1 cellular context compared by ENCODE assay signal in the genomic region with DNA sequence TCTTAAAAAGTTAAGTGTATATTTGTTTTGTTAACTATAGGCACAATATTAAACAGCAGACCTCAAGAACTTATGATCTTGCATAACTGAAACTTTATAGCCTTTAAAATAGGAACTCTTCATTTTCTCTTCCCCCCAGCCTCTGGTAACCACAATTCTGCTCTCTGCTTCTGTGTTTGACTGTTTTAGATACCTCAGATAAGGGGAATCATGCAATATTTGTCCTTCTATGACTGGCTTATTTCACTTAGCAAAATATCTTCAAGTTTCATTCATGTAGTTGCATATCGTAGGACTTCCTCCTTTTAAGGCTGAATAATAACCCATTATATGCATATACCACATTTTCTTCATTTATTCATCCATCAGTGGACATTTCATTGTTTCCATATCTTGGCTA.
TF ChIP-seq lines count a peak whose summit lies in the region.

No MANE protein-coding gene starts in this region.

TF ChIP-seq in GM12878, 131 proteins besides CTCF, POLR2A, EP300 and RAD21 (continued from another document and continues in another):
- TF ChIP-seq, protein P1, sequence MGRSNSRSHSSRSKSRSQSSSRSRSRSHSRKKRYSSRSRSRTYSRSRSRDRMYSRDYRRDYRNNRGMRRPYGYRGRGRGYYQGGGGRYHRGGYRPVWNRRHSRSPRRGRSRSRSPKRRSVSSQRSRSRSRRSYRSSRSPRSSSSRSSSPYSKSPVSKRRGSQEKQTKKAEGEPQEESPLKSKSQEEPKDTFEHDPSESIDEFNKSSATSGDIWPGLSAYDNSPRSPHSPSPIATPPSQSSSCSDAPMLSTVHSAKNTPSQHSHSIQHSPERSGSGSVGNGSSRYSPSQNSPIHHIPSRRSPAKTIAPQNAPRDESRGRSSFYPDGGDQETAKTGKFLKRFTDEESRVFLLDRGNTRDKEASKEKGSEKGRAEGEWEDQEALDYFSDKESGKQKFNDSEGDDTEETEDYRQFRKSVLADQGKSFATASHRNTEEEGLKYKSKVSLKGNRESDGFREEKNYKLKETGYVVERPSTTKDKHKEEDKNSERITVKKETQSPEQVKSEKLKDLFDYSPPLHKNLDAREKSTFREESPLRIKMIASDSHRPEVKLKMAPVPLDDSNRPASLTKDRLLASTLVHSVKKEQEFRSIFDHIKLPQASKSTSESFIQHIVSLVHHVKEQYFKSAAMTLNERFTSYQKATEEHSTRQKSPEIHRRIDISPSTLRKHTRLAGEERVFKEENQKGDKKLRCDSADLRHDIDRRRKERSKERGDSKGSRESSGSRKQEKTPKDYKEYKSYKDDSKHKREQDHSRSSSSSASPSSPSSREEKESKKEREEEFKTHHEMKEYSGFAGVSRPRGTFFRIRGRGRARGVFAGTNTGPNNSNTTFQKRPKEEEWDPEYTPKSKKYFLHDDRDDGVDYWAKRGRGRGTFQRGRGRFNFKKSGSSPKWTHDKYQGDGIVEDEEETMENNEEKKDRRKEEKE (IDR thresholded peaks at IDR 0.05) = no peak
- peak; percentile 72 for TF ChIP-seq BCL11A (IDR thresholded peaks at IDR 0.05; ENCODE audit: low read depth, low read length)
- no peak for TF ChIP-seq TARDBP (IDR thresholded peaks at IDR 0.05; ENCODE audit: borderline replicate concordance)
- TF ChIP-seq ZNF24 (IDR thresholded peaks at IDR 0.05) = 0 out of 2 replicates have a peak, but pooled peaks have one; percentile 19
- TF ChIP-seq JUNB (IDR thresholded peaks at IDR 0.05) = peak; percentile 73
- TF ChIP-seq NFIC (IDR thresholded peaks at IDR 0.05; ENCODE audit: low read depth, low read length) = peak; percentile 71
- TF ChIP-seq IKZF1 (conservative IDR thresholded peaks at IDR 0.05) = no peak
- TF ChIP-seq MYB (IDR thresholded peaks at IDR 0.05; ENCODE audit: borderline replicate concordance, low read depth, low read length) = no peak
- no peak; the same call in 1 of the 2 replicates for TF ChIP-seq NR2F1 (conservative IDR thresholded peaks at IDR 0.05)
- no peak for TF ChIP-seq RFX5 (IDR thresholded peaks at IDR 0.05; ENCODE audit: low read depth, low read length)
- no peak for TF ChIP-seq SP1 (IDR thresholded peaks at IDR 0.05; ENCODE audit: low read depth, low read length)
- TF ChIP-seq, protein P2, sequence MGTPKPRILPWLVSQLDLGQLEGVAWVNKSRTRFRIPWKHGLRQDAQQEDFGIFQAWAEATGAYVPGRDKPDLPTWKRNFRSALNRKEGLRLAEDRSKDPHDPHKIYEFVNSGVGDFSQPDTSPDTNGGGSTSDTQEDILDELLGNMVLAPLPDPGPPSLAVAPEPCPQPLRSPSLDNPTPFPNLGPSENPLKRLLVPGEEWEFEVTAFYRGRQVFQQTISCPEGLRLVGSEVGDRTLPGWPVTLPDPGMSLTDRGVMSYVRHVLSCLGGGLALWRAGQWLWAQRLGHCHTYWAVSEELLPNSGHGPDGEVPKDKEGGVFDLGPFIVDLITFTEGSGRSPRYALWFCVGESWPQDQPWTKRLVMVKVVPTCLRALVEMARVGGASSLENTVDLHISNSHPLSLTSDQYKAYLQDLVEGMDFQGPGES (IDR thresholded peaks at IDR 0.05) = no peak
- no peak for TF ChIP-seq SIX5 (IDR thresholded peaks at IDR 0.05; ENCODE audit: low read depth, low read length, severe bottlenecking)
- no peak for TF ChIP-seq NR2C1 (IDR thresholded peaks at IDR 0.05)
- TF ChIP-seq IKZF2 (IDR thresholded peaks at IDR 0.05) = peak in 1 of 2 experiments; percentile 15; a peak in 1 of 4 replicates
- TF ChIP-seq STAT3 (IDR thresholded peaks at IDR 0.05; ENCODE audit: low read depth, low read length) = no peak
- TF ChIP-seq, protein P3, sequence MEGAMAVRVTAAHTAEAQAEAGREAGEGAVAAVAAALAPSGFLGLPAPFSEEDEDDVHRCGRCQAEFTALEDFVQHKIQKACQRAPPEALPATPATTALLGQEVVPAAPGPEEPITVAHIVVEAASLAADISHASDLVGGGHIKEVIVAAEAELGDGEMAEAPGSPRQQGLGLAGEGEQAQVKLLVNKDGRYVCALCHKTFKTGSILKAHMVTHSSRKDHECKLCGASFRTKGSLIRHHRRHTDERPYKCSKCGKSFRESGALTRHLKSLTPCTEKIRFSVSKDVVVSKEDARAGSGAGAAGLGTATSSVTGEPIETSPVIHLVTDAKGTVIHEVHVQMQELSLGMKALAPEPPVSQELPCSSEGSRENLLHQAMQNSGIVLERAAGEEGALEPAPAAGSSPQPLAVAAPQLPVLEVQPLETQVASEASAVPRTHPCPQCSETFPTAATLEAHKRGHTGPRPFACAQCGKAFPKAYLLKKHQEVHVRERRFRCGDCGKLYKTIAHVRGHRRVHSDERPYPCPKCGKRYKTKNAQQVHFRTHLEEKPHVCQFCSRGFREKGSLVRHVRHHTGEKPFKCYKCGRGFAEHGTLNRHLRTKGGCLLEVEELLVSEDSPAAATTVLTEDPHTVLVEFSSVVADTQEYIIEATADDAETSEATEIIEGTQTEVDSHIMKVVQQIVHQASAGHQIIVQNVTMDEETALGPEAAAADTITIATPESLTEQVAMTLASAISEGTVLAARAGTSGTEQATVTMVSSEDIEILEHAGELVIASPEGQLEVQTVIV (IDR thresholded peaks at IDR 0.05; ENCODE audit: borderline replicate concordance, partially characterized antibody) = no peak
- no peak for TF ChIP-seq HDAC2 (IDR thresholded peaks at IDR 0.05)
- TF ChIP-seq SPI1 (IDR thresholded peaks at IDR 0.05; ENCODE audit: borderline replicate concordance, insufficient read depth, low read depth, low read length) = peak; percentile 69
- no peak for TF ChIP-seq NR2C2 (IDR thresholded peaks at IDR 0.05; ENCODE audit: borderline replicate concordance, control insufficient read depth, insufficient read length, low read depth)
- TF ChIP-seq, protein P4, sequence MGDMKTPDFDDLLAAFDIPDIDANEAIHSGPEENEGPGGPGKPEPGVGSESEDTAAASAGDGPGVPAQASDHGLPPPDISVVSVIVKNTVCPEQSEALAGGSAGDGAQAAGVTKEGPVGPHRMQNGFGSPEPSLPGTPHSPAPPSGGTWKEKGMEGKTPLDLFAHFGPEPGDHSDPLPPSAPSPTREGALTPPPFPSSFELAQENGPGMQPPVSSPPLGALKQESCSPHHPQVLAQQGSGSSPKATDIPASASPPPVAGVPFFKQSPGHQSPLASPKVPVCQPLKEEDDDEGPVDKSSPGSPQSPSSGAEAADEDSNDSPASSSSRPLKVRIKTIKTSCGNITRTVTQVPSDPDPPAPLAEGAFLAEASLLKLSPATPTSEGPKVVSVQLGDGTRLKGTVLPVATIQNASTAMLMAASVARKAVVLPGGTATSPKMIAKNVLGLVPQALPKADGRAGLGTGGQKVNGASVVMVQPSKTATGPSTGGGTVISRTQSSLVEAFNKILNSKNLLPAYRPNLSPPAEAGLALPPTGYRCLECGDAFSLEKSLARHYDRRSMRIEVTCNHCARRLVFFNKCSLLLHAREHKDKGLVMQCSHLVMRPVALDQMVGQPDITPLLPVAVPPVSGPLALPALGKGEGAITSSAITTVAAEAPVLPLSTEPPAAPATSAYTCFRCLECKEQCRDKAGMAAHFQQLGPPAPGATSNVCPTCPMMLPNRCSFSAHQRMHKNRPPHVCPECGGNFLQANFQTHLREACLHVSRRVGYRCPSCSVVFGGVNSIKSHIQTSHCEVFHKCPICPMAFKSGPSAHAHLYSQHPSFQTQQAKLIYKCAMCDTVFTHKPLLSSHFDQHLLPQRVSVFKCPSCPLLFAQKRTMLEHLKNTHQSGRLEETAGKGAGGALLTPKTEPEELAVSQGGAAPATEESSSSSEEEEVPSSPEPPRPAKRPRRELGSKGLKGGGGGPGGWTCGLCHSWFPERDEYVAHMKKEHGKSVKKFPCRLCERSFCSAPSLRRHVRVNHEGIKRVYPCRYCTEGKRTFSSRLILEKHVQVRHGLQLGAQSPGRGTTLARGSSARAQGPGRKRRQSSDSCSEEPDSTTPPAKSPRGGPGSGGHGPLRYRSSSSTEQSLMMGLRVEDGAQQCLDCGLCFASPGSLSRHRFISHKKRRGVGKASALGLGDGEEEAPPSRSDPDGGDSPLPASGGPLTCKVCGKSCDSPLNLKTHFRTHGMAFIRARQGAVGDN (IDR thresholded peaks at IDR 0.05) = no peak
- no peak for TF ChIP-seq NRF1 (conservative IDR thresholded peaks at IDR 0.05; ENCODE audit: low read depth, low read length)
- TF ChIP-seq POLR2AphosphoS5 (IDR thresholded peaks at IDR 0.05; ENCODE audit: low read length) = no peak
- no peak for TF ChIP-seq RELA (IDR thresholded peaks at IDR 0.05; ENCODE audit: borderline replicate concordance, partially characterized antibody)
- no peak for TF ChIP-seq NFYA (IDR thresholded peaks at IDR 0.05; ENCODE audit: borderline replicate concordance, low read depth, low read length)
- TF ChIP-seq MEF2B (IDR thresholded peaks at IDR 0.05; ENCODE audit: partially characterized antibody, poor library complexity, severe bottlenecking) = peak; percentile 23
- TF ChIP-seq, protein P5, sequence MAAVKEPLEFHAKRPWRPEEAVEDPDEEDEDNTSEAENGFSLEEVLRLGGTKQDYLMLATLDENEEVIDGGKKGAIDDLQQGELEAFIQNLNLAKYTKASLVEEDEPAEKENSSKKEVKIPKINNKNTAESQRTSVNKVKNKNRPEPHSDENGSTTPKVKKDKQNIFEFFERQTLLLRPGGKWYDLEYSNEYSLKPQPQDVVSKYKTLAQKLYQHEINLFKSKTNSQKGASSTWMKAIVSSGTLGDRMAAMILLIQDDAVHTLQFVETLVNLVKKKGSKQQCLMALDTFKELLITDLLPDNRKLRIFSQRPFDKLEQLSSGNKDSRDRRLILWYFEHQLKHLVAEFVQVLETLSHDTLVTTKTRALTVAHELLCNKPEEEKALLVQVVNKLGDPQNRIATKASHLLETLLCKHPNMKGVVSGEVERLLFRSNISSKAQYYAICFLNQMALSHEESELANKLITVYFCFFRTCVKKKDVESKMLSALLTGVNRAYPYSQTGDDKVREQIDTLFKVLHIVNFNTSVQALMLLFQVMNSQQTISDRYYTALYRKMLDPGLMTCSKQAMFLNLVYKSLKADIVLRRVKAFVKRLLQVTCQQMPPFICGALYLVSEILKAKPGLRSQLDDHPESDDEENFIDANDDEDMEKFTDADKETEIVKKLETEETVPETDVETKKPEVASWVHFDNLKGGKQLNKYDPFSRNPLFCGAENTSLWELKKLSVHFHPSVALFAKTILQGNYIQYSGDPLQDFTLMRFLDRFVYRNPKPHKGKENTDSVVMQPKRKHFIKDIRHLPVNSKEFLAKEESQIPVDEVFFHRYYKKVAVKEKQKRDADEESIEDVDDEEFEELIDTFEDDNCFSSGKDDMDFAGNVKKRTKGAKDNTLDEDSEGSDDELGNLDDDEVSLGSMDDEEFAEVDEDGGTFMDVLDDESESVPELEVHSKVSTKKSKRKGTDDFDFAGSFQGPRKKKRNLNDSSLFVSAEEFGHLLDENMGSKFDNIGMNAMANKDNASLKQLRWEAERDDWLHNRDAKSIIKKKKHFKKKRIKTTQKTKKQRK (IDR thresholded peaks at IDR 0.05; ENCODE audit: low read depth, low read length) = no peak
- no peak for TF ChIP-seq CREM (IDR thresholded peaks at IDR 0.05; ENCODE audit: low read depth)
- TF ChIP-seq, protein P6, sequence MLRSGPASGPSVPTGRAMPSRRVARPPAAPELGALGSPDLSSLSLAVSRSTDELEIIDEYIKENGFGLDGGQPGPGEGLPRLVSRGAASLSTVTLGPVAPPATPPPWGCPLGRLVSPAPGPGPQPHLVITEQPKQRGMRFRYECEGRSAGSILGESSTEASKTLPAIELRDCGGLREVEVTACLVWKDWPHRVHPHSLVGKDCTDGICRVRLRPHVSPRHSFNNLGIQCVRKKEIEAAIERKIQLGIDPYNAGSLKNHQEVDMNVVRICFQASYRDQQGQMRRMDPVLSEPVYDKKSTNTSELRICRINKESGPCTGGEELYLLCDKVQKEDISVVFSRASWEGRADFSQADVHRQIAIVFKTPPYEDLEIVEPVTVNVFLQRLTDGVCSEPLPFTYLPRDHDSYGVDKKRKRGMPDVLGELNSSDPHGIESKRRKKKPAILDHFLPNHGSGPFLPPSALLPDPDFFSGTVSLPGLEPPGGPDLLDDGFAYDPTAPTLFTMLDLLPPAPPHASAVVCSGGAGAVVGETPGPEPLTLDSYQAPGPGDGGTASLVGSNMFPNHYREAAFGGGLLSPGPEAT (IDR thresholded peaks at IDR 0.05; ENCODE audit: low read depth) = no peak
- TF ChIP-seq CBX5 (IDR thresholded peaks at IDR 0.05; ENCODE audit: low read depth) = no peak
- TF ChIP-seq, protein P7, sequence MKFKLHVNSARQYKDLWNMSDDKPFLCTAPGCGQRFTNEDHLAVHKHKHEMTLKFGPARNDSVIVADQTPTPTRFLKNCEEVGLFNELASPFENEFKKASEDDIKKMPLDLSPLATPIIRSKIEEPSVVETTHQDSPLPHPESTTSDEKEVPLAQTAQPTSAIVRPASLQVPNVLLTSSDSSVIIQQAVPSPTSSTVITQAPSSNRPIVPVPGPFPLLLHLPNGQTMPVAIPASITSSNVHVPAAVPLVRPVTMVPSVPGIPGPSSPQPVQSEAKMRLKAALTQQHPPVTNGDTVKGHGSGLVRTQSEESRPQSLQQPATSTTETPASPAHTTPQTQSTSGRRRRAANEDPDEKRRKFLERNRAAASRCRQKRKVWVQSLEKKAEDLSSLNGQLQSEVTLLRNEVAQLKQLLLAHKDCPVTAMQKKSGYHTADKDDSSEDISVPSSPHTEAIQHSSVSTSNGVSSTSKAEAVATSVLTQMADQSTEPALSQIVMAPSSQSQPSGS (IDR thresholded peaks at IDR 0.05; ENCODE audit: low read length) = 0 out of 2 replicates have a peak, but pooled peaks have one; percentile 33
- no peak for TF ChIP-seq LARP7 (IDR thresholded peaks at IDR 0.05)
- TF ChIP-seq PAX8 (IDR thresholded peaks at IDR 0.05) = no peak
- TF ChIP-seq SMARCA5 (IDR thresholded peaks at IDR 0.05) = no peak
- no peak for TF ChIP-seq WRNIP1 (IDR thresholded peaks at IDR 0.05; ENCODE audit: borderline replicate concordance, low read depth, low read length)
- TF ChIP-seq YBX1 (IDR thresholded peaks at IDR 0.05) = no peak
- TF ChIP-seq, protein P8, sequence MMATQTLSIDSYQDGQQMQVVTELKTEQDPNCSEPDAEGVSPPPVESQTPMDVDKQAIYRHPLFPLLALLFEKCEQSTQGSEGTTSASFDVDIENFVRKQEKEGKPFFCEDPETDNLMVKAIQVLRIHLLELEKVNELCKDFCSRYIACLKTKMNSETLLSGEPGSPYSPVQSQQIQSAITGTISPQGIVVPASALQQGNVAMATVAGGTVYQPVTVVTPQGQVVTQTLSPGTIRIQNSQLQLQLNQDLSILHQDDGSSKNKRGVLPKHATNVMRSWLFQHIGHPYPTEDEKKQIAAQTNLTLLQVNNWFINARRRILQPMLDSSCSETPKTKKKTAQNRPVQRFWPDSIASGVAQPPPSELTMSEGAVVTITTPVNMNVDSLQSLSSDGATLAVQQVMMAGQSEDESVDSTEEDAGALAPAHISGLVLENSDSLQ (IDR thresholded peaks at IDR 0.05) = no peak
- TF ChIP-seq, protein P9, sequence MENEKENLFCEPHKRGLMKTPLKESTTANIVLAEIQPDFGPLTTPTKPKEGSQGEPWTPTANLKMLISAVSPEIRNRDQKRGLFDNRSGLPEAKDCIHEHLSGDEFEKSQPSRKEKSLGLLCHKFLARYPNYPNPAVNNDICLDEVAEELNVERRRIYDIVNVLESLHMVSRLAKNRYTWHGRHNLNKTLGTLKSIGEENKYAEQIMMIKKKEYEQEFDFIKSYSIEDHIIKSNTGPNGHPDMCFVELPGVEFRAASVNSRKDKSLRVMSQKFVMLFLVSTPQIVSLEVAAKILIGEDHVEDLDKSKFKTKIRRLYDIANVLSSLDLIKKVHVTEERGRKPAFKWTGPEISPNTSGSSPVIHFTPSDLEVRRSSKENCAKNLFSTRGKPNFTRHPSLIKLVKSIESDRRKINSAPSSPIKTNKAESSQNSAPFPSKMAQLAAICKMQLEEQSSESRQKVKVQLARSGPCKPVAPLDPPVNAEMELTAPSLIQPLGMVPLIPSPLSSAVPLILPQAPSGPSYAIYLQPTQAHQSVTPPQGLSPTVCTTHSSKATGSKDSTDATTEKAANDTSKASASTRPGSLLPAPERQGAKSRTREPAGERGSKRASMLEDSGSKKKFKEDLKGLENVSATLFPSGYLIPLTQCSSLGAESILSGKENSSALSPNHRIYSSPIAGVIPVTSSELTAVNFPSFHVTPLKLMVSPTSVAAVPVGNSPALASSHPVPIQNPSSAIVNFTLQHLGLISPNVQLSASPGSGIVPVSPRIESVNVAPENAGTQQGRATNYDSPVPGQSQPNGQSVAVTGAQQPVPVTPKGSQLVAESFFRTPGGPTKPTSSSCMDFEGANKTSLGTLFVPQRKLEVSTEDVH (IDR thresholded peaks at IDR 0.05; ENCODE audit: low read depth, partially characterized antibody) = no peak
